ENCODE assay signal across 8 cellular contexts in the genomic region with DNA sequence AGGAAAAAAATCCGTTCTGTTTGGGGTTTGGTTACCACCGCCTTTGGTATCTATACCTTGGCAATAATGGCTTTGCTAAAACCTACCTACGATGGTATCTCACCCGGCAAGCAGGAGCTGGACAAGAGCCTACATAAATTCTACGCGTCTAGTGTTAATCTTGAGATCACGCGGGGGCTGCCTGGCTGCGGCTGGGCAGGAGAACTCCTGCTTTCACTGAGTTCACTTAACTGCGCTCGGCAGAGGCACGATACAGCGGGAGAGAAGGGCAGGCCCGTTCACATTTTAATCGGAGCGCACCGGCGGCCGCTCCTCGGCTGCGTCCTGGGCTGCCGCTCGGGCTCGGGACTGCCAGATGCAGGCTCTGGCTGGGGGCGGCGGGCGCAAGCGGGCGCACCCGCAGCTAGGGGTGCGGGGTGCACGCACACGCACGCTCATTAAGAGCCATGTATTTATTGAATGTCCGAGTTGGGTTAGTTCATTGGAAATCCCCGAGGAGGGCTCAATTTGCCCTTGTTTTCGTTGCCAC. TPM values are rescaled to one million over a fixed set of nuclear protein-coding genes. Genes with fewer than 3 reads are reported as not detected.
DNase-seq lines count a peak whose midpoint lies in the region; ATAC-seq and TF ChIP-seq lines count a peak whose summit lies in the region.

No MANE protein-coding gene starts in this region.

- peaks cover 0 to 89% (median 65%) of the 10 kb centered on the region in 11 experiments; a peak in 19 of 22 replicates for H4K20me1 ChIP-seq in BLaER1 treated with 17β-estradiol and CSF1 and Interleukin-3, amounts not matched to agents 10 nM and 100 nM

- H3K27ac ChIP-seq in BLaER1 treated with 17β-estradiol and CSF1 and Interleukin-3, amounts not matched to agents 10 nM and 100 nM, result no peak overlapping the region
- H3K27ac ChIP-seq in HUES64 (ENCODE audit: low read depth, low read length) (no peak overlapping the region), breast epithelium (peak overlapping the region in 1 of 2 donors; percentile 52)

- H3K27ac Mint-ChIP-seq in naive B cell, result peak overlapping the region in 4 of 6 donors; percentile 87 to 96 (median 91)

- peaks cover 0 to 51% (median 6%) of the 10 kb centered on the region in 7 donors for H3K9me3 Mint-ChIP-seq in naive B cell

- no peak for TF ChIP-seq CTCF in breast epithelium (IDR thresholded peaks at IDR 0.05)

- peaks cover 95 to 100% (median 100%) of the 10 kb centered on the region in 11 experiments for H3K27me3 ChIP-seq in BLaER1 treated with 17β-estradiol and CSF1 and Interleukin-3, amounts not matched to agents 10 nM and 100 nM
- peaks cover 91% of the 10 kb centered on the region for H3K27me3 ChIP-seq in HUES64 (ENCODE audit: insufficient read depth, low read length)
- H3K27me3 ChIP-seq in breast epithelium, result peaks cover 8 to 87% of the 10 kb centered on the region in 2 donors

- no peak for TF ChIP-seq POLR2A in breast epithelium (IDR thresholded peaks at IDR 0.05)

- peaks cover 0 to 11% (median 8%) of the 10 kb centered on the region in 11 experiments; a peak in 10 of 22 replicates for H3K9me3 ChIP-seq in BLaER1 treated with 17β-estradiol and CSF1 and Interleukin-3, amounts not matched to agents 10 nM and 100 nM (replicated peaks in 1 of 11)
- no peaks in the 10 kb centered on the region for H3K9me3 ChIP-seq in HUES64 (ENCODE audit: insufficient read depth, low read depth, low read length)
- peaks cover 0 to 4% of the 10 kb centered on the region in 2 donors for H3K9me3 ChIP-seq in breast epithelium

- H3K9ac ChIP-seq in BLaER1 treated with 17β-estradiol and CSF1 and Interleukin-3, amounts not matched to agents 10 nM and 100 nM, result no peak overlapping the region
- H3K9ac ChIP-seq in HUES64 (ENCODE audit: low read depth, low read length), result peak overlapping the region; percentile 19; the same call in 1 of the 2 replicates

- peaks cover 40 to 49% (median 48%) of the 10 kb centered on the region in 3 donors for H3K4me1 Mint-ChIP-seq in naive B cell

- H3K36me3 Mint-ChIP-seq in naive B cell, result peaks cover 1 to 31% of the 10 kb centered on the region in 2 donors

- H3K4me1 ChIP-seq in BLaER1 treated with 17β-estradiol and CSF1 and Interleukin-3, amounts not matched to agents 10 nM and 100 nM, result peaks cover 13 to 30% (median 22%) of the 10 kb centered on the region in 10 experiments; a peak in 18 of 20 replicates
- H3K4me1 ChIP-seq in HUES64 (ENCODE audit: insufficient read depth, low read length), result peaks cover 47% of the 10 kb centered on the region
- peaks cover 0 to 7% of the 10 kb centered on the region in 2 donors for H3K4me1 ChIP-seq in breast epithelium

- no peaks in the 10 kb centered on the region for H3K36me3 ChIP-seq in BLaER1 treated with 17β-estradiol and CSF1 and Interleukin-3, amounts not matched to agents 10 nM and 100 nM
- H3K36me3 ChIP-seq in HUES64 (ENCODE audit: insufficient read depth, low read length) (no peaks in the 10 kb centered on the region), breast epithelium (no peaks in the 10 kb centered on the region)

- WGBS in HUES64, result under 1% methylated on average over 37 of the region's 37 CpGs

- DNase-seq in breast epithelium (ENCODE audit: low spot score in 2 of 2) (no peak), naive B cell (no peak), SIG-M5 (lab: John Stamatoyannopoulos, UW) (no peak), NOMO-1 treated with DMSO at 0.1 percent for 48 hours (lab: John Stamatoyannopoulos, UW; ENCODE audit: unreplicated experiment) (no peak)

- H3K4me3 Mint-ChIP-seq in naive B cell, result peak overlapping the region; percentile 83 to 95 (median 89)

- H3K27me3 Mint-ChIP-seq in naive B cell, result peaks cover 77 to 86% (median 81%) of the 10 kb centered on the region in 3 donors

- ATAC-seq in naive B cell (ENCODE audit: low read depth in 2 of 2) (peak; percentile 37 to 42), GM21619 (IDR thresholded peaks at IDR 0.05; ENCODE audit: unreplicated experiment) (no peak), HG02852 (IDR thresholded peaks at IDR 0.05; ENCODE audit: unreplicated experiment) (no peak)

- intact Hi-C loops in breast epithelium (cut with DNase I; ENCODE audit: low total_unique reads), result no loop called here

- H3K4me3 ChIP-seq in BLaER1 treated with 17β-estradiol and CSF1 and Interleukin-3, amounts not matched to agents 10 nM and 100 nM, result peak overlapping the region in 7 of 10 experiments; percentile 15 to 59 (median 52); a peak in 10 of 20 replicates
- H3K4me3 ChIP-seq in HUES64 (ENCODE audit: low read length), result peak overlapping the region; percentile 51
- peak overlapping the region; percentile 39 to 69 (median 46) for H3K4me3 ChIP-seq in breast epithelium

- peak overlapping the region; percentile 38 to 96 (median 70); a peak in 20 of 22 replicates for H3K4me2 ChIP-seq in BLaER1 treated with 17β-estradiol and CSF1 and Interleukin-3, amounts not matched to agents 10 nM and 100 nM

RNA-seq across cellular contexts. Expression of a gene that starts 1.7 kb away (rescaled TPM):
- polyA plus RNA-seq in HUES64 (2013, experiment 1 of 2), result 2.5 TPM
- 7.8 TPM for polyA plus RNA-seq in HUES64 (2013, experiment 2 of 2)
- total RNA-seq in breast epithelium, result 1 to 10 TPM in 1 of 3 donors, under 1 TPM in 2; 0.32 to 3.4 (median 0.98) TPM
- polyA plus RNA-seq in naive B cell (ENCODE audit: low read depth in 6 of 6), result not detected

Comparison
In these comparisons a context has a peak if more than half of its experiments do, and no peak if none do; other contexts are left out.
1. ATAC-seq: peak in naive B cell (2 of 2); none in GM21619 (single experiment) and HG02852 (single experiment).
2. Peak in every context shown above with its lines, with median percentiles within 50 percentile points of each other: H3K4me3 ChIP-seq.